In genomic region chr7:73978681-73979563, GRCh38 we compare ENCODE assay signal across 1 cellular context.
A peak's percentile ranks its signal among the peaks of the same experiment; 100 is the strongest.
TF ChIP-seq lines count a peak whose summit lies in the region.

No MANE protein-coding gene starts in this region.

TF ChIP-seq in HepG2, 621 proteins besides CTCF, POLR2A, EP300 and RAD21 (continued from another document and continues in another):
- TF ChIP-seq NFAT5 (CRISPR knock-in tag; IDR thresholded peaks at IDR 0.05): no peak
- TF ChIP-seq UBTF (CRISPR knock-in tag; IDR thresholded peaks at IDR 0.05): no peak; the same call in 1 of the 2 replicates
- no peak for TF ChIP-seq FIP1L1 (IDR thresholded peaks at IDR 0.05; ENCODE audit: borderline replicate concordance, insufficient read depth, low read depth, low read length)
- no peak for TF ChIP-seq AKNA (CRISPR knock-in tag; IDR thresholded peaks at IDR 0.05; ENCODE audit: borderline replicate concordance)
- TF ChIP-seq NFRKB (IDR thresholded peaks at IDR 0.05): no peak
- TF ChIP-seq ZNF501 (CRISPR knock-in tag; IDR thresholded peaks at IDR 0.05): no peak
- TF ChIP-seq FLYWCH1 (CRISPR knock-in tag; IDR thresholded peaks at IDR 0.05): no peak
- no peak for TF ChIP-seq ZIK1 (CRISPR knock-in tag; IDR thresholded peaks at IDR 0.05; ENCODE audit: borderline replicate concordance, low read depth)
- peak; percentile 27; the same call in 1 of the 2 replicates for TF ChIP-seq ELF3 (CRISPR knock-in tag; IDR thresholded peaks at IDR 0.05)
- no peak for TF ChIP-seq PHB2 (IDR thresholded peaks at IDR 0.05; ENCODE audit: partially characterized antibody)
- TF ChIP-seq RORA (CRISPR knock-in tag; IDR thresholded peaks at IDR 0.05): no peak
- TF ChIP-seq PRDM4 (CRISPR knock-in tag; IDR thresholded peaks at IDR 0.05; ENCODE audit: borderline replicate concordance): no peak
- TF ChIP-seq PTBP1 (IDR thresholded peaks at IDR 0.05; ENCODE audit: low read depth, low read length, poor library complexity, severe bottlenecking): no peak
- TF ChIP-seq MTA3 (CRISPR knock-in tag; IDR thresholded peaks at IDR 0.05): no peak
- TF ChIP-seq LCORL (IDR thresholded peaks at IDR 0.05): no peak
- 0 out of 2 replicates have a peak, but pooled peaks have one; percentile 44 for TF ChIP-seq LCORL (CRISPR knock-in tag; IDR thresholded peaks at IDR 0.05)
- no peak for TF ChIP-seq ZKSCAN5 (CRISPR knock-in tag; IDR thresholded peaks at IDR 0.05)
- no peak for TF ChIP-seq ATM (IDR thresholded peaks at IDR 0.05; ENCODE audit: borderline replicate concordance)
- TF ChIP-seq ESRRA (CRISPR knock-in tag; IDR thresholded peaks at IDR 0.05; ENCODE audit: low read depth): no peak; the same call in 1 of the 2 replicates
- TF ChIP-seq ARNT2 (CRISPR knock-in tag; IDR thresholded peaks at IDR 0.05; ENCODE audit: low read depth): no peak
- TF ChIP-seq SRY (CRISPR knock-in tag; IDR thresholded peaks at IDR 0.05): no peak
- TF ChIP-seq ASH2L (IDR thresholded peaks at IDR 0.05; ENCODE audit: insufficient read length, low read depth, low read length): peak; percentile 39
- TF ChIP-seq ZNF414 (CRISPR knock-in tag; IDR thresholded peaks at IDR 0.05): no peak
- no peak for TF ChIP-seq ZNF18 (CRISPR knock-in tag; IDR thresholded peaks at IDR 0.05; ENCODE audit: insufficient replicate concordance)
- no peak for TF ChIP-seq ZNF12 (CRISPR knock-in tag; IDR thresholded peaks at IDR 0.05)
- TF ChIP-seq ZNF720 (CRISPR knock-in tag; IDR thresholded peaks at IDR 0.05): no peak
- no peak for TF ChIP-seq TRIM24 (CRISPR knock-in tag; IDR thresholded peaks at IDR 0.05)
- TF ChIP-seq ZNF235 (CRISPR knock-in tag; IDR thresholded peaks at IDR 0.05; ENCODE audit: borderline replicate concordance): no peak
- TF ChIP-seq E2F5 (CRISPR knock-in tag; conservative IDR thresholded peaks at IDR 0.05): no peak
- no peak for TF ChIP-seq SSRP1 (CRISPR knock-in tag; IDR thresholded peaks at IDR 0.05)
- no peak for TF ChIP-seq DRAP1 (CRISPR knock-in tag; IDR thresholded peaks at IDR 0.05)
- TF ChIP-seq ZBTB7A (CRISPR knock-in tag; IDR thresholded peaks at IDR 0.05): no peak
- TF ChIP-seq FOXK1 (CRISPR knock-in tag; IDR thresholded peaks at IDR 0.05; ENCODE audit: borderline replicate concordance, low read depth): peak; percentile 76; the same call in 1 of the 2 replicates
- peak; percentile 97 for TF ChIP-seq ZNF644 (CRISPR knock-in tag; IDR thresholded peaks at IDR 0.05; ENCODE audit: low read depth)
- TF ChIP-seq ZNF577 (CRISPR knock-in tag; IDR thresholded peaks at IDR 0.05; ENCODE audit: borderline replicate concordance, low read depth): no peak
- no peak for TF ChIP-seq ELF1 (CRISPR knock-in tag; IDR thresholded peaks at IDR 0.05)
- TF ChIP-seq ZBTB7B (CRISPR knock-in tag; IDR thresholded peaks at IDR 0.05): peak; percentile 62; the same call in 1 of the 2 replicates
- no peak for TF ChIP-seq FOXJ3 (CRISPR knock-in tag; IDR thresholded peaks at IDR 0.05; ENCODE audit: borderline replicate concordance)
- no peak for TF ChIP-seq TAF15 (IDR thresholded peaks at IDR 0.05; ENCODE audit: low read depth, low read length, poor library complexity, severe bottlenecking)
- TF ChIP-seq ZNF282 (IDR thresholded peaks at IDR 0.05; ENCODE audit: partially characterized antibody): no peak
- TF ChIP-seq PCBP1 (IDR thresholded peaks at IDR 0.05; ENCODE audit: borderline replicate concordance, low read depth, low read length): no peak
